Comparison of ENCODE assay signal across 9 cellular contexts in the genomic region with DNA sequence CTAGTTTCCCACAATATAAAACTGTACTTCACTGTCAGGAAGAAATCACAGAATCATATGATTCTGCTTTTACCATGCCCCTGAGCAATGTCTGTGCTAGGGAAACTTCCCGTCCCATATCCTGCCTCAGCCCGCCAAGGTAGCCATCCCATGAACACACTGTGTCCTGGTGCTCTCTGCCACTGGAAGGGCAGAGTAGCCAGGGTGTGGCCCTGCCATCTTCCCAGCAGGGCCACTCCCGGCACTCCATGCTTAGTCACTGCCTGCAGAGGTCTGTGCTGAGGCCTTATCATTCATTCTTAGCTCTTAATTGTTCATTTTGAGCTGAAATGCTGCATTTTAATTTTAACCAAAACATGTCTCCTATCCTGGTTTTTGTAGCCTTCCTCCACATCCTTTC. TPM values are rescaled to one million over a fixed set of nuclear protein-coding genes. Genes with fewer than 3 reads are reported as not detected.
DNase-seq lines count a peak whose midpoint lies in the region; ATAC-seq and TF ChIP-seq lines count a peak whose summit lies in the region.
"Had no signal": no experiment of that assay in that cellular context is flagged by ENCODE, and none has a peak within 500 bp of the region (broad histone marks: within the 10 kb centered on the region; RNA-seq: fewer than 3 reads in every experiment).

No MANE protein-coding gene starts in this region.

- H3K36me3 Mint-ChIP-seq in activated T-helper 2 cell treated with anti-CD3 and anti-CD28 coated beads, Interferon-gamma antibody, Interleukin-2, Interleukin-4, amounts not matched to agents 10 μg/mL and 5 μg/mL and 100 μg/mL, durations not matched to agents 14 hours and 24 hours and 36 hours (ENCODE audit: low read depth) = peaks cover 86% of the 10 kb centered on the region

- no peaks in the 10 kb centered on the region for H3K27me3 Mint-ChIP-seq in activated T-helper 2 cell treated with anti-CD3 and anti-CD28 coated beads, Interferon-gamma antibody, Interleukin-2, Interleukin-4, amounts not matched to agents 10 μg/mL and 5 μg/mL and 100 μg/mL, durations not matched to agents 14 hours and 24 hours and 36 hours (ENCODE audit: low read depth)

- DNase-seq in left cardiac atrium = peak; percentile 27
- DNase-seq in cardiac septum (ENCODE audit: low spot score) = no peak
- DNase-seq in activated T-helper 2 cell treated with anti-CD3 and anti-CD28 coated beads, Interferon-gamma antibody, Interleukin-2, Interleukin-4, amounts not matched to agents 10 μg/mL and 5 μg/mL and 100 μg/mL, durations not matched to agents 14 hours and 24 hours and 36 hours (ENCODE audit: low spot score) = no peak
- no peak for DNase-seq in left lobe of liver (ENCODE audit: low spot score)
- DNase-seq in transverse colon = peak; percentile 33
- no peak for DNase-seq in ACHN
- DNase-seq in inferior parietal cortex (ENCODE audit: extremely low spot score) = no peak
- no peak for DNase-seq in retina
- DNase-seq: OCI-M1 had no signal

- H3K9me3 ChIP-seq in transverse colon = no peaks in the 10 kb centered on the region

- H3K4me3 Mint-ChIP-seq in activated T-helper 2 cell treated with anti-CD3 and anti-CD28 coated beads, Interferon-gamma antibody, Interleukin-2, Interleukin-4, amounts not matched to agents 10 μg/mL and 5 μg/mL and 100 μg/mL, durations not matched to agents 14 hours and 24 hours and 36 hours (ENCODE audit: low read depth) = no peak overlapping the region

- no peak for TF ChIP-seq EP300 in transverse colon (IDR thresholded peaks at IDR 0.05; ENCODE audit: low read depth)

- in situ Hi-C loops in transverse colon (cut with MboI; ENCODE audit: low pct_ligation_motif_present in 1 of 4, low pct_unique_long_range_greater_than_20kb in 1 of 4, low sequenced_read_pairs in 3 of 4) = no loop called here
- in situ Hi-C loops in ACHN (cut with HindIII; ENCODE audit: low pct_ligation_motif_present, low pct_unique_long_range_greater_than_20kb, low sequenced_read_pairs) = no loop called here

- H3K4me3 ChIP-seq in transverse colon = no peak overlapping the region

- peaks cover 0 to 68% (median 24%) of the 10 kb centered on the region in 4 donors for H3K36me3 ChIP-seq in transverse colon

- peak overlapping the region in 2 of 4 donors; percentile 1 to 14 for H3K27ac ChIP-seq in transverse colon

- no peaks in the 10 kb centered on the region for H3K27me3 ChIP-seq in transverse colon

- intact Hi-C loops in left cardiac atrium (cut with DNase I) (no loop called here), cardiac septum (cut with DNase I) (no loop called here), transverse colon (cut with DNase I; ENCODE audit: low total_unique reads) (no loop called here)
- intact Hi-C loops in activated T-helper 2 cell treated with anti-CD3 and anti-CD28 coated beads, Interferon-gamma antibody, Interleukin-2, Interleukin-4, amounts not matched to agents 10 μg/mL and 5 μg/mL and 100 μg/mL, durations not matched to agents 14 hours and 24 hours and 36 hours (cut with micrococcal nuclease) = no loop called here

- peaks cover 7% of the 10 kb centered on the region for H3K4me1 Mint-ChIP-seq in activated T-helper 2 cell treated with anti-CD3 and anti-CD28 coated beads, Interferon-gamma antibody, Interleukin-2, Interleukin-4, amounts not matched to agents 10 μg/mL and 5 μg/mL and 100 μg/mL, durations not matched to agents 14 hours and 24 hours and 36 hours (ENCODE audit: low read depth)

- no peak for TF ChIP-seq CTCF in transverse colon (IDR thresholded peaks at IDR 0.05)

- peak overlapping the region; percentile 27 for H3K27ac Mint-ChIP-seq in activated T-helper 2 cell treated with anti-CD3 and anti-CD28 coated beads, Interferon-gamma antibody, Interleukin-2, Interleukin-4, amounts not matched to agents 10 μg/mL and 5 μg/mL and 100 μg/mL, durations not matched to agents 14 hours and 24 hours and 36 hours

- TF ChIP-seq POLR2A in transverse colon (IDR thresholded peaks at IDR 0.05) = no peak

- ATAC-seq in left cardiac atrium = peak in 1 of 2 donors; percentile 36
- ATAC-seq in left lobe of liver = peak; percentile 20

- no peaks in the 10 kb centered on the region for H3K9me3 Mint-ChIP-seq in activated T-helper 2 cell treated with anti-CD3 and anti-CD28 coated beads, Interferon-gamma antibody, Interleukin-2, Interleukin-4, amounts not matched to agents 10 μg/mL and 5 μg/mL and 100 μg/mL, durations not matched to agents 14 hours and 24 hours and 36 hours

- WGBS in transverse colon (ENCODE audit: low coverage in 1 of 2), 2 donors = 64% methylated on average over 3 of the region's 3 CpGs; no CpG with 5 or more reads in 1 of the 2 donors

- peaks cover 0 to 11% (median 1%) of the 10 kb centered on the region in 4 donors for H3K4me1 ChIP-seq in transverse colon

RNA-seq across cellular contexts. Expression of a gene that starts 31.8 kb away (rescaled TPM):
- total RNA-seq in left cardiac atrium = 10 to 100 TPM; 26.3 to 28.9 TPM
- total RNA-seq in cardiac septum = 30.8 TPM
- 46.0 and 46.9 TPM in 2 replicates for total RNA-seq in activated T-helper 2 cell treated with anti-CD3 and anti-CD28 coated beads, Interferon-gamma antibody, Interleukin-2, Interleukin-4, amounts not matched to agents 10 μg/mL and 5 μg/mL and 100 μg/mL, durations not matched to agents 14 hours and 24 hours and 36 hours
- total RNA-seq in left lobe of liver = 14.6 TPM
- total RNA-seq in transverse colon = 10 to 100 TPM; 10.1 to 27.3 (median 21.3) TPM

RNA-seq across cellular contexts. Expression of a gene that starts 32.2 kb away (rescaled TPM):
- total RNA-seq in left cardiac atrium (10 to 100 TPM; 31.2 to 34.9 TPM), cardiac septum (28.0 TPM), left lobe of liver (76.2 TPM), transverse colon (10 to 100 TPM in 3 of 4 donors, 1 to 10 TPM in 1; 6.8 to 25.2 (median 14.8) TPM)
- 64.2 and 64.5 TPM in 2 replicates for total RNA-seq in activated T-helper 2 cell treated with anti-CD3 and anti-CD28 coated beads, Interferon-gamma antibody, Interleukin-2, Interleukin-4, amounts not matched to agents 10 μg/mL and 5 μg/mL and 100 μg/mL, durations not matched to agents 14 hours and 24 hours and 36 hours

Comparison
In these comparisons a context has a peak if more than half of its experiments do, and no peak if none do; other contexts are left out.
1. DNase-seq: peak in left cardiac atrium (single experiment) and transverse colon (single experiment); none in cardiac septum (single experiment), activated T-helper 2 cell treated with anti-CD3 and anti-CD28 coated beads, Interferon-gamma antibody, Interleukin-2, Interleukin-4, amounts not matched to agents 10 μg/mL and 5 μg/mL and 100 μg/mL, durations not matched to agents 14 hours and 24 hours and 36 hours (single experiment), left lobe of liver (single experiment), ACHN (single experiment), inferior parietal cortex (single experiment) and retina (single experiment).